11 cellular contexts compared by ENCODE assay signal in the genomic region with DNA sequence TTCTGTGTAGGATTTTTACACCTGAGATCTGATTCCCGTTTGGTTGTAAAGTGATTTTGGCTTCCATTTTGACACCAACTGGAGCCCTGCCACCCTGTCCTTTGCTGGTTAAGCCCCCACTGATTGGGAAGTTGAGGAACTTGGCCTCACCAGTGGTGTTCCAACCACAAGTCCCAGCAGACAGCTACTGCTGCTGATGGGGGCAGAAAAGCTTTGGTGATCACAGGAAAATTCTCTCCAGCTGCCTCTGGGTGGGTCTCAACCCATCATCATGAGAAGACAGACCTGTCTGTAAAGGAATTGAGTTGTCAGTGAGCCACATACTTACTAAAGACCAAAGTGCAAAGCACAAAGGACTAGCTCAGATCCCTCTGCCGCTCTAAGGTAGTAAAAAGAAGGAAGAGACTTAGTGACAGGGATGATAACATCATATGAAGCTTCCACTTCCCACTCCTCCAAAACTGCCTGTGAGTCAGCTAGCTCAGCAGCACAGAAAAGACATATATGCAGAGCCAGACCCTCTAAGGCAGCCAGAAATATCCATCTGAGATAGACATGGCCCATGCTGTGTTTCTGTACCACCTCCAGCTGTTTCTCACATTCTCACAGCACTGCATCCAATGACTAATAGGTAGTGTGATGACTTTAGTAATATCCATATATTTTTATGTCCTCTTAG. TPM values are rescaled to one million over a fixed set of nuclear protein-coding genes. Genes with fewer than 3 reads are reported as not detected.
DNase-seq lines count a peak whose midpoint lies in the region; ATAC-seq, FAIRE-seq and TF ChIP-seq lines count a peak whose summit lies in the region.
"Had no signal": no experiment of that assay in that cellular context is flagged by ENCODE, and none has a peak within 500 bp of the region (broad histone marks: within the 10 kb centered on the region; RNA-seq: fewer than 3 reads in every experiment).

No MANE protein-coding gene starts in this region.

- no peak for FAIRE-seq in astrocyte (lab: Jason Lieb, UNC)

- H3K27ac Mint-ChIP-seq in astrocyte (ENCODE audit: unreplicated experiment) = peak overlapping the region; percentile 73
- H3K27ac Mint-ChIP-seq: naive B cell had no signal

- intact Hi-C loops in cardiac septum (cut with DNase I) = loop anchor here (5.0 to 10.0 kb wide), 2 partner anchors 102 to 174 kb away; no protein-coding TSS in a partner anchor
- intact Hi-C loops in left lung (cut with DNase I) = no loop called here
- intact Hi-C loops in aorta (cut with DNase I) = loop anchor here in 1 of 2 donors (5.0 kb wide), 1 partner anchor 102 kb away; no protein-coding TSS in a partner anchor

- H3K9ac ChIP-seq in astrocyte (ENCODE audit: low read length) = peak overlapping the region; percentile 70

- ATAC-seq in left lung = peak; percentile 74
- peak; percentile 28 for ATAC-seq in aorta (ENCODE audit: low FRiP score)
- ATAC-seq in HG03108 (IDR thresholded peaks at IDR 0.05; ENCODE audit: unreplicated experiment) = no peak
- ATAC-seq in GM21390 (IDR thresholded peaks at IDR 0.05; ENCODE audit: unreplicated experiment) = no peak

- TF ChIP-seq CTCF in right atrium auricular region (IDR thresholded peaks at IDR 0.05) (no peak), astrocyte (IDR thresholded peaks at IDR 0.05; ENCODE audit: insufficient read depth, low read depth, low read length) (no peak), left lung (IDR thresholded peaks at IDR 0.05) (no peak)

- H3K27ac ChIP-seq in right atrium auricular region (peak overlapping the region; percentile 20 to 43), astrocyte (ENCODE audit: low read depth, low read length) (peak overlapping the region; percentile 84), left lung (peak overlapping the region; percentile 34 to 76), aorta (ENCODE audit: low read depth in 1 of 2, low read length in 2 of 2) (peak overlapping the region; percentile 62 to 77)
- H3K27ac ChIP-seq: cardiac muscle cell had no signal

- no peak overlapping the region for H2AFZ ChIP-seq in astrocyte (ENCODE audit: low read depth, low read length)

- H3K79me2 ChIP-seq in astrocyte (ENCODE audit: insufficient read depth, low read length) = no peaks in the 10 kb centered on the region

- H3K9me3 Mint-ChIP-seq in astrocyte (ENCODE audit: unreplicated experiment) = peaks cover 5% of the 10 kb centered on the region

- H3K27me3 ChIP-seq in right atrium auricular region (no peaks in the 10 kb centered on the region), astrocyte (ENCODE audit: insufficient read depth, low read length) (no peaks in the 10 kb centered on the region), left lung (no peaks in the 10 kb centered on the region), aorta (ENCODE audit: control insufficient read depth in 1 of 2, insufficient read depth in 2 of 2, low read length in 1 of 2) (no peaks in the 10 kb centered on the region)
- H3K27me3 ChIP-seq: cardiac muscle cell had no signal

- WGBS in aorta, 2 donors = 59 to 60% methylated on average over 2 of the region's 2 CpGs

- H3K4me1 ChIP-seq in right atrium auricular region (peaks cover 0 to 35% of the 10 kb centered on the region in 2 donors), astrocyte (ENCODE audit: insufficient read depth, low read length) (peaks cover 32% of the 10 kb centered on the region), left lung (peaks cover 0 to 30% of the 10 kb centered on the region in 2 donors), aorta (ENCODE audit: control insufficient read depth in 1 of 2, insufficient read depth in 2 of 2, low read length in 2 of 2) (peaks cover 5 to 7% of the 10 kb centered on the region in 2 donors)

- peaks cover 17% of the 10 kb centered on the region for H3K4me1 Mint-ChIP-seq in astrocyte (ENCODE audit: low read depth, unreplicated experiment)

- no peaks in the 10 kb centered on the region for H4K20me1 ChIP-seq in astrocyte (ENCODE audit: insufficient read depth, low read length)

- H3K9me3 ChIP-seq in right atrium auricular region (no peaks in the 10 kb centered on the region), astrocyte (ENCODE audit: insufficient read depth, low read depth, low read length) (no peaks in the 10 kb centered on the region), left lung (no peaks in the 10 kb centered on the region), aorta (ENCODE audit: control insufficient read depth, low read length) (no peaks in the 10 kb centered on the region)

- H3K4me3 ChIP-seq in right atrium auricular region (no peak overlapping the region), astrocyte (ENCODE audit: insufficient read depth, low read depth, low read length) (no peak overlapping the region), left lung (no peak overlapping the region), aorta (ENCODE audit: low read length in 2 of 2) (no peak overlapping the region)
- H3K4me3 ChIP-seq: cardiac muscle cell had no signal

- no peaks in the 10 kb centered on the region for H3K36me3 ChIP-seq in right atrium auricular region
- no peaks in the 10 kb centered on the region for H3K36me3 ChIP-seq in astrocyte (ENCODE audit: insufficient read depth, low read length)
- no peaks in the 10 kb centered on the region for H3K36me3 ChIP-seq in left lung
- H3K36me3 ChIP-seq in aorta (ENCODE audit: control insufficient read depth in 1 of 2, insufficient read depth in 2 of 2, low read length in 1 of 2) = no peaks in the 10 kb centered on the region
- H3K36me3 ChIP-seq: cardiac muscle cell had no signal

- H3K4me2 ChIP-seq in astrocyte (ENCODE audit: low read length) = peak overlapping the region; percentile 62

- DNase-seq in right atrium auricular region (ENCODE audit: low spot score) (no peak), cardiac septum (ENCODE audit: low spot score) (no peak), astrocyte (ENCODE audit: low read depth) (peak; percentile 91), left lung (no peak), aorta (no peak)
- DNase-seq in activated naive CD4-positive, alpha-beta T cell treated with Interleukin-2 at 50 U/mL for 16 hours = no peak
- DNase-seq: naive B cell had no signal

- H3K36me3 Mint-ChIP-seq in astrocyte (ENCODE audit: low read depth, unreplicated experiment) = no peaks in the 10 kb centered on the region
- H3K36me3 Mint-ChIP-seq: naive B cell had no signal

- no peak overlapping the region for H3K4me3 Mint-ChIP-seq in astrocyte (ENCODE audit: unreplicated experiment)
- H3K4me3 Mint-ChIP-seq: naive B cell had no signal

- no peaks in the 10 kb centered on the region for H3K27me3 Mint-ChIP-seq in astrocyte (ENCODE audit: low read depth, unreplicated experiment)
- H3K27me3 Mint-ChIP-seq: naive B cell had no signal

RNA-seq across cellular contexts. Expression of gene LRRC17, which starts 22.4 kb away (rescaled TPM):
- total RNA-seq in right atrium auricular region (1 to 10 TPM; 1.8 to 9.9 TPM), cardiac septum (1.8 TPM), astrocyte (61.2 and 63.4 TPM in 2 replicates), left lung (10 to 100 TPM in 1 of 2 donors, 1 to 10 TPM in 1; 8.7 to 22.9 TPM), aorta (10 to 100 TPM in 1 of 2 donors, 1 to 10 TPM in 1; 8.1 to 30.5 TPM)
- 10 to 100 TPM; 18.7 to 69.6 TPM for polyA plus RNA-seq in aorta
- total RNA-seq: activated CD8-positive, alpha-beta memory T cell treated with anti-CD3 and anti-CD28 coated beads for 36 hours had no signal

Comparison
In these comparisons a context has a peak if more than half of its experiments do, and no peak if none do; other contexts are left out.
1. H3K27ac ChIP-seq: peak in every context shown above with its lines; median percentile 84 in astrocyte; 70 in aorta; 55 in left lung; 32 in right atrium auricular region.
2. ATAC-seq: peak in left lung (single experiment) and aorta (single experiment); none in HG03108 (single experiment) and GM21390 (single experiment).